In genomic region chr1:192530254-192530653, GRCh38 we compare ENCODE assay signal across 10 cellular contexts. TPM values are rescaled to one million over a fixed set of nuclear protein-coding genes. Genes with fewer than 3 reads are reported as not detected.
DNase-seq lines count a peak whose midpoint lies in the region; ATAC-seq and TF ChIP-seq lines count a peak whose summit lies in the region.
"Had no signal": no experiment of that assay in that cellular context is flagged by ENCODE, and none has a peak within 500 bp of the region (broad histone marks: within the 10 kb centered on the region; RNA-seq: fewer than 3 reads in every experiment).

No MANE protein-coding gene starts in this region.

- peak overlapping the region; percentile 61; the same call in 1 of the 2 replicates for H3K14ac ChIP-seq in IMR-90 (replicated peaks; ENCODE audit: low read depth, low read length)

- H3K56ac ChIP-seq in IMR-90 (ENCODE audit: extremely low read depth, insufficient read depth, low read length): no peak overlapping the region

- H3K27ac Mint-ChIP-seq in CD14-positive monocyte: peak overlapping the region in 1 of 7 donors; percentile 73

- H3K4me1 ChIP-seq in IMR-90 (ENCODE audit: control insufficient read depth, insufficient read depth, low read length) (peaks cover 11% of the 10 kb centered on the region), esophagus muscularis mucosa (peaks cover 0 to 67% (median 38%) of the 10 kb centered on the region in 4 donors), gastrocnemius medialis (no peaks in the 10 kb centered on the region)

- H3K4me2 ChIP-seq in IMR-90 (ENCODE audit: low read depth, low read length): peak overlapping the region; percentile 61; the same call in 1 of the 2 replicates

- H3K36me3 Mint-ChIP-seq in CD14-positive monocyte: no peaks in the 10 kb centered on the region

- H3K27ac ChIP-seq in IMR-90 (ENCODE audit: insufficient read depth, low read length): peak overlapping the region; percentile 35; the same call in 1 of the 2 replicates
- peak overlapping the region; percentile 74 to 83 (median 78) for H3K27ac ChIP-seq in esophagus muscularis mucosa (replicated peaks in 1 of 4)
- H3K27ac ChIP-seq in substantia nigra (ENCODE audit: low read depth, low read length, poor library complexity, severe bottlenecking): peak overlapping the region; percentile 49
- H3K27ac ChIP-seq in gastrocnemius medialis: no peak overlapping the region
- H3K27ac ChIP-seq: cardiac muscle cell had no signal

- H3K4me3 ChIP-seq in IMR-90 (ENCODE audit: insufficient read depth, low read depth, low read length) (no peak overlapping the region), esophagus muscularis mucosa (no peak overlapping the region), gastrocnemius medialis (no peak overlapping the region)
- H3K4me3 ChIP-seq: cardiac muscle cell had no signal

- peaks cover 0 to 10% (median 2%) of the 10 kb centered on the region in 7 donors for H3K9me3 Mint-ChIP-seq in CD14-positive monocyte

- peak; percentile 38 for DNase-seq in GM10266 (ENCODE audit: extremely low spot score)
- peak; percentile 48 for DNase-seq in IMR-90
- DNase-seq in esophagus muscularis mucosa (ENCODE audit: extremely low spot score): no peak
- DNase-seq in substantia nigra (lab: John Stamatoyannopoulos, UW): no peak
- no peak for DNase-seq in gastrocnemius medialis
- DNase-seq in CD14-positive monocyte (ENCODE audit: low spot score): no peak
- DNase-seq in NCI-H446 (lab: John Stamatoyannopoulos, UW): no peak

- H4K5ac ChIP-seq in IMR-90 (ENCODE audit: low read depth, low read length): peak overlapping the region; percentile 84; the same call in 1 of the 2 replicates

- in situ Hi-C loops in IMR-90 (cut with MboI; ENCODE audit: low sequenced_read_pairs): loop anchor here (10.0 kb wide), 1 partner anchor 45 kb away; no protein-coding TSS in a partner anchor
- in situ Hi-C loops in gastrocnemius medialis (cut with MboI; ENCODE audit: low sequenced_read_pairs in 4 of 4): no loop called here

- peak overlapping the region; percentile 91; the same call in 1 of the 2 replicates for H3K23ac ChIP-seq in IMR-90 (ENCODE audit: low read depth, low read length)

- intact Hi-C loops in IMR-90 (cut with micrococcal nuclease) (loop anchor here (5.0 kb wide), 1 partner anchor 47 kb away; the partner anchor contains the start of gene RGS1), esophagus muscularis mucosa (cut with DNase I) (no loop called here), gastrocnemius medialis (cut with DNase I; ENCODE audit: low total_unique reads) (no loop called here), CD14-positive monocyte (cut with micrococcal nuclease) (no loop called here)

- H2BK120ac ChIP-seq in IMR-90 (ENCODE audit: low read depth, low read length): peak overlapping the region; percentile 75; the same call in 1 of the 2 replicates

- H3K4me3 Mint-ChIP-seq in CD14-positive monocyte: no peak overlapping the region

- H4K91ac ChIP-seq in IMR-90 (ENCODE audit: insufficient read depth, low read depth, low read length): peak overlapping the region; percentile 38; the same call in 1 of the 2 replicates

- no peaks in the 10 kb centered on the region for H4K20me1 ChIP-seq in IMR-90 (ENCODE audit: insufficient read depth, low read length)

- POLR2A ChIA-PET in IMR-90 (lab: Charles Lee; ENCODE audit: unreplicated experiment): no interaction called here

- H2AK9ac ChIP-seq in IMR-90 (replicated peaks; ENCODE audit: low read depth, low read length, poor library complexity): no peak overlapping the region

- no peak for TF ChIP-seq EP300 in esophagus muscularis mucosa (IDR thresholded peaks at IDR 0.05)

- H2BK5ac ChIP-seq in IMR-90 (ENCODE audit: low read depth, low read length, poor library complexity, severe bottlenecking): peak overlapping the region; percentile 77

- H3K36me3 ChIP-seq in IMR-90 (ENCODE audit: control insufficient read depth, insufficient read depth, low read length) (no peaks in the 10 kb centered on the region), esophagus muscularis mucosa (no peaks in the 10 kb centered on the region), gastrocnemius medialis (no peaks in the 10 kb centered on the region)
- H3K36me3 ChIP-seq: cardiac muscle cell had no signal

- no TSS peak for BruUV-seq in IMR-90 (replicated peaks; lab: Mats Ljungman, UMichigan)

- peak overlapping the region; percentile 81; the same call in 2 of the 3 replicates for H2BK15ac ChIP-seq in IMR-90 (ENCODE audit: low read depth, low read length)

- H3K27me3 ChIP-seq in IMR-90 (ENCODE audit: control insufficient read depth, insufficient read depth, low read length) (no peaks in the 10 kb centered on the region), esophagus muscularis mucosa (no peaks in the 10 kb centered on the region), gastrocnemius medialis (no peaks in the 10 kb centered on the region)
- H3K27me3 ChIP-seq: cardiac muscle cell had no signal

- H3K9me3 ChIP-seq in IMR-90 (ENCODE audit: control insufficient read depth, insufficient read depth, low read length): no peaks in the 10 kb centered on the region
- no peaks in the 10 kb centered on the region for H3K9me3 ChIP-seq in esophagus muscularis mucosa
- H3K9me3 ChIP-seq in gastrocnemius medialis: no peaks in the 10 kb centered on the region

- peak overlapping the region; percentile 96 for H3K18ac ChIP-seq in IMR-90 (ENCODE audit: low read depth, low read length)

- peaks cover 0 to 2% (median 0%) of the 10 kb centered on the region in 3 donors for H3K27me3 Mint-ChIP-seq in CD14-positive monocyte (ENCODE audit: low read depth in 3 of 3)

- peaks cover 8% of the 10 kb centered on the region for H3K4me1 Mint-ChIP-seq in CD14-positive monocyte

- no peaks in the 10 kb centered on the region; the same call in 1 of the 2 replicates for H3K9me1 ChIP-seq in IMR-90 (ENCODE audit: insufficient read depth, low read length)

- no peak overlapping the region for H2AK5ac ChIP-seq in IMR-90 (ENCODE audit: low read depth, low read length)

- no peak for TF ChIP-seq CTCF in GM10266 (IDR thresholded peaks at IDR 0.05; ENCODE audit: control insufficient read depth, insufficient read depth, low read depth, missing control alignments)
- TF ChIP-seq CTCF in IMR-90 (conservative IDR thresholded peaks at IDR 0.05; ENCODE audit: low read depth, low read length): no peak
- TF ChIP-seq CTCF in esophagus muscularis mucosa (IDR thresholded peaks at IDR 0.05): no peak
- TF ChIP-seq CTCF in gastrocnemius medialis (IDR thresholded peaks at IDR 0.05 in 4 of 5, conservative IDR thresholded peaks at IDR 0.05 in 1 of 5): no peak
- TF ChIP-seq CTCF in CD14-positive monocyte (IDR thresholded peaks at IDR 0.05): no peak

- no peak overlapping the region for H2AFZ ChIP-seq in IMR-90 (replicated peaks; ENCODE audit: low read length, poor library complexity)

- peak overlapping the region; percentile 26; the same call in 1 of the 2 replicates for H3K4ac ChIP-seq in IMR-90 (ENCODE audit: low read depth, low read length)

- H4K8ac ChIP-seq in IMR-90 (ENCODE audit: low read depth in 2 of 2, low read length in 2 of 2): peak overlapping the region in 1 of 2 experiments; percentile 75; a peak in 2 of 4 replicates

- no peak for TF ChIP-seq RAD21 in IMR-90 (IDR thresholded peaks at IDR 0.05; ENCODE audit: low read length)

- dilution Hi-C loops in IMR-90 (cut with HindIII; ENCODE audit: low sequenced_read_pairs, unreplicated experiment): no loop called here

- H3K79me1 ChIP-seq in IMR-90 (ENCODE audit: low read depth in 1 of 2, low read length in 2 of 2): no peaks in the 10 kb centered on the region

- 0 out of 2 replicates have a peak overlapping the region, but pooled peaks have one; percentile 15 for H2BK20ac ChIP-seq in IMR-90 (ENCODE audit: low read depth, low read length)

- ATAC-seq in GM21526 (IDR thresholded peaks at IDR 0.05; ENCODE audit: low FRiP score, unreplicated experiment) (peak; percentile 99), IMR-90 (ENCODE audit: low read depth) (0 out of 2 replicates have a peak, but pooled peaks have one; percentile 21), gastrocnemius medialis (no peak)

- no peak overlapping the region for H3K9ac ChIP-seq in IMR-90 (ENCODE audit: low read depth, low read length)

- WGBS in IMR-90 (ENCODE audit: extremely low coverage in 2 of 2, insufficient read length in 1 of 2), 2 experiments: no CpG with 5 or more reads among the region's 2 CpGs
- 31% methylated on average over 2 of the region's 2 CpGs for WGBS in esophagus muscularis mucosa

- TF ChIP-seq POLR2A in IMR-90 (IDR thresholded peaks at IDR 0.05; ENCODE audit: low read depth, low read length) (no peak), esophagus muscularis mucosa (IDR thresholded peaks at IDR 0.05; ENCODE audit: low read depth) (no peak), gastrocnemius medialis (IDR thresholded peaks at IDR 0.05) (no peak)

- CTCF ChIA-PET in IMR-90 (lab: Yijun Ruan, JAX): no interaction called here

TF ChIP-seq in IMR-90, 13 proteins besides CTCF, POLR2A, EP300 and RAD21 (continues in another document):
- TF ChIP-seq MXI1 (IDR thresholded peaks at IDR 0.05; ENCODE audit: borderline replicate concordance, low read depth, low read length) (no peak), SMC3 (IDR thresholded peaks at IDR 0.05; ENCODE audit: low read depth, low read length) (no peak), MAFK (IDR thresholded peaks at IDR 0.05; ENCODE audit: low read depth, low read length) (no peak), USF2 (IDR thresholded peaks at IDR 0.05; ENCODE audit: low read depth, low read length) (no peak), CEBPB (IDR thresholded peaks at IDR 0.05; ENCODE audit: low read depth, low read length) (no peak)

RNA-seq across cellular contexts. Expression of gene RGS1, which starts 45.3 kb away (rescaled TPM):
- total RNA-seq in IMR-90 (2012; rRNA removed): not detected in 2 replicates
- not detected in 2 replicates for polyA plus RNA-seq in IMR-90 (2012; rRNA removed)
- not detected in 2 replicates for polyA plus RNA-seq in IMR-90 (2012; cell fraction: cytosol; rRNA removed)
- not detected in 2 replicates for polyA plus RNA-seq in IMR-90 (2012; cell fraction: nucleus; rRNA removed; ENCODE audit: low replicate concordance)
- 10 to 100 TPM in 3 of 4 donors, 1 to 10 TPM in 1; 6.1 to 27.7 (median 12.5) TPM for total RNA-seq in esophagus muscularis mucosa
- total RNA-seq in gastrocnemius medialis: 1 to 10 TPM; 1.0 to 4.9 (median 3.5) TPM
- polyA plus RNA-seq in CD14-positive monocyte: 10 to 100 TPM in 1 of 2 donors, 1 to 10 TPM in 1; 2.4 to 17.7 TPM
- total RNA-seq: cardiac muscle cell, H1 had no signal
- polyA plus RNA-seq: H1 had no signal

Comparison
In these comparisons a context has a peak if more than half of its experiments do, and no peak if none do; other contexts are left out.
1. DNase-seq: peak in GM10266 (single experiment) and IMR-90 (single experiment); none in esophagus muscularis mucosa (single experiment), substantia nigra (0 of 49), gastrocnemius medialis (0 of 2), CD14-positive monocyte (single experiment) and NCI-H446 (0 of 2).
2. ATAC-seq: peak in GM21526 (single experiment) and IMR-90 (single experiment); none in gastrocnemius medialis (0 of 2).
3. H3K27ac ChIP-seq: peak in IMR-90 (single experiment), esophagus muscularis mucosa (4 of 4) and substantia nigra (single experiment); none in gastrocnemius medialis (0 of 4).